13 cellular contexts compared by ENCODE assay signal in genomic region chr9:109907810-109908458, GRCh38.
DNase-seq lines count a peak whose midpoint lies in the region; ATAC-seq, FAIRE-seq and TF ChIP-seq lines count a peak whose summit lies in the region.
"Had no signal": no experiment of that assay in that cellular context is flagged by ENCODE, and none has a peak within 500 bp of the region (broad histone marks: within the 10 kb centered on the region; RNA-seq: fewer than 3 reads in every experiment).

No MANE protein-coding gene starts in this region.

- no peak for DNase-seq in H54 (ENCODE audit: insufficient read length, low spot score)
- no peak for DNase-seq in left colon
- no peak for DNase-seq in NCI-H1092 (lab: John Stamatoyannopoulos, UW)
- DNase-seq in NOMO-1 treated with DMSO at 0.1 percent for 48 hours (lab: John Stamatoyannopoulos, UW; ENCODE audit: unreplicated experiment), result no peak
- DNase-seq: activated CD4-positive, alpha-beta T cell treated with anti-CD3 and anti-CD28 coated beads, Interleukin-2, amount 50 U/mL, for 1 hour; activated naive CD4-positive, alpha-beta T cell treated with Interleukin-2 at 50 U/mL for 16 hours; NCI-H1436 treated with DMSO at 0.1 percent for 48 hours; stimulated activated CD4-positive, alpha-beta T cell treated with anti-CD3 and anti-CD28 coated beads, Interleukin-1b, Interleukin-23, amount 100 ng/mL, for 48 hours; stimulated activated naive CD4-positive, alpha-beta T cell treated with Interleukin-2 at 50 U/mL for 16 hours had no signal

- peak overlapping the region; percentile 57; the same call in 1 of the 2 replicates for H2AFZ ChIP-seq in OCI-LY3 (ENCODE audit: low read depth, low read length)

- H3K4me1 ChIP-seq in OCI-LY3 (ENCODE audit: low read length) (peaks cover 46% of the 10 kb centered on the region), subcutaneous abdominal adipose tissue (ENCODE audit: control insufficient read depth in 5 of 5, insufficient read depth in 5 of 5, low read length in 5 of 5) (peaks cover 12 to 88% (median 37%) of the 10 kb centered on the region in 5 donors)

- peak overlapping the region; percentile 54 for H3K4me2 ChIP-seq in OCI-LY3 (ENCODE audit: low read length)

- H3K36me3 ChIP-seq in OCI-LY3 (replicated peaks; ENCODE audit: low read depth, low read length), result no peaks in the 10 kb centered on the region
- peaks cover 0 to 14% (median 0%) of the 10 kb centered on the region in 5 donors for H3K36me3 ChIP-seq in subcutaneous abdominal adipose tissue (ENCODE audit: control insufficient read depth in 5 of 5, insufficient read depth in 5 of 5, low read length in 5 of 5)

- H3K9ac ChIP-seq in OCI-LY3 (ENCODE audit: low read length), result no peak overlapping the region
- H3K9ac ChIP-seq in subcutaneous abdominal adipose tissue (ENCODE audit: low read length in 5 of 5), result peak overlapping the region in 2 of 5 donors; percentile 8 to 39

- FAIRE-seq in H54 (lab: Jason Lieb, UNC), result peak; percentile 30
- FAIRE-seq: keratinocyte had no signal

- H3K9me3 ChIP-seq in OCI-LY3 (ENCODE audit: insufficient read depth, low read length) (no peaks in the 10 kb centered on the region), subcutaneous abdominal adipose tissue (ENCODE audit: control insufficient read depth in 5 of 5, low read length in 5 of 5) (no peaks in the 10 kb centered on the region)

- H3K27me3 ChIP-seq in OCI-LY3 (ENCODE audit: low read depth, low read length), result no peaks in the 10 kb centered on the region
- no peaks in the 10 kb centered on the region for H3K27me3 ChIP-seq in subcutaneous abdominal adipose tissue (ENCODE audit: control insufficient read depth in 5 of 5, insufficient read depth in 4 of 5, low read length in 5 of 5)

- no peaks in the 10 kb centered on the region for H3K79me2 ChIP-seq in OCI-LY3 (ENCODE audit: low read length)

- TF ChIP-seq CTCF in OCI-LY3 (IDR thresholded peaks at IDR 0.05; ENCODE audit: low read depth, low read length), result no peak

- no peaks in the 10 kb centered on the region for H4K20me1 ChIP-seq in OCI-LY3 (ENCODE audit: insufficient read depth, low read length)

- peak; percentile 42 for ATAC-seq in left colon
- ATAC-seq in HG02885 (IDR thresholded peaks at IDR 0.05; ENCODE audit: poor library complexity, unreplicated experiment), result no peak

- intact Hi-C loops in left colon (cut with DNase I, micrococcal nuclease), result loop anchor here in 1 of 2 donors (10.0 kb wide), 1 partner anchor 247 kb away; no protein-coding TSS in a partner anchor

- H3K4me3 ChIP-seq in OCI-LY3 (ENCODE audit: low read length), result 0 out of 2 replicates have a peak overlapping the region, but pooled peaks have one; percentile 16
- peak overlapping the region in 1 of 5 donors; percentile 34 for H3K4me3 ChIP-seq in subcutaneous abdominal adipose tissue (ENCODE audit: low read depth in 1 of 5, low read length in 5 of 5)

- no peak overlapping the region for H3K27ac ChIP-seq in OCI-LY3 (ENCODE audit: low read length)
- peak overlapping the region; percentile 90 for H3K27ac ChIP-seq in subcutaneous abdominal adipose tissue (ENCODE audit: low read depth, low read length)

- TF ChIP-seq POLR2A in H54 (IDR thresholded peaks at IDR 0.05; ENCODE audit: low read depth, low read length), result no peak
